ENCODE assay signal across 1 cellular context in the genomic region with DNA sequence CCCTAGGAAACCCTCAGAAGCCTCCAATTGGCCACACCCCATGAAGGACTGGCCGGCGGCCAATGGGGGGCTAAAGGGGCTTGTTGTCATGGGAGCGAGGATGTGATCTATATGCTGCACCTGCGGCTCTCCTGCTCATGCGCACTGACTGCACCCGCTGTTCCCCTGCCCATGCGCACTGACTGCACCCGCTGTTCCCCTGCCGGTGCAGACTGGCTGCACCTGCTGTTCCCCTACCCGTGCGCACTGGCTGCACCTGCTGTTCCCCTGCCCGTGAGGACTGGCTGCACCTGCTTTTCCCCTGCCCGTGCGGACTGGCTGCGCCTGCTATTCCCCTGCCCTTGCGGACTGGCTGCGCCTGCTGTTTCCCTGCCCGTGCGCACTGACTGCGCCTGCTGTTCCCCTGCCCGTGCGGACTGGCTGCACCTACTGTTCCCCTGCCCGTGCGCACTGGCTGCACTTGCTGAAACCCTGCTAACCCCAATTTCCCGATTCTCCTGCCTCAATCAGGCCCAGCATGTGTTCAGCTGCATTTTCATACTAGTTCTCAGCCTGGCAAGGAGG.
TF ChIP-seq lines count a peak whose summit lies in the region.

No MANE protein-coding gene starts in this region.

TF ChIP-seq in GM12878, 131 proteins besides CTCF, POLR2A, EP300 and RAD21 (continued from another document):
- TF ChIP-seq, protein P1, sequence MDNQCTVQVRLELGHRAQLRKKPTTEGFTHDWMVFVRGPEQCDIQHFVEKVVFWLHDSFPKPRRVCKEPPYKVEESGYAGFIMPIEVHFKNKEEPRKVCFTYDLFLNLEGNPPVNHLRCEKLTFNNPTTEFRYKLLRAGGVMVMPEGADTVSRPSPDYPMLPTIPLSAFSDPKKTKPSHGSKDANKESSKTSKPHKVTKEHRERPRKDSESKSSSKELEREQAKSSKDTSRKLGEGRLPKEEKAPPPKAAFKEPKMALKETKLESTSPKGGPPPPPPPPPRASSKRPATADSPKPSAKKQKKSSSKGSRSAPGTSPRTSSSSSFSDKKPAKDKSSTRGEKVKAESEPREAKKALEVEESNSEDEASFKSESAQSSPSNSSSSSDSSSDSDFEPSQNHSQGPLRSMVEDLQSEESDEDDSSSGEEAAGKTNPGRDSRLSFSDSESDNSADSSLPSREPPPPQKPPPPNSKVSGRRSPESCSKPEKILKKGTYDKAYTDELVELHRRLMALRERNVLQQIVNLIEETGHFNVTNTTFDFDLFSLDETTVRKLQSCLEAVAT (IDR thresholded peaks at IDR 0.05) = no peak
- TF ChIP-seq MTA2 (IDR thresholded peaks at IDR 0.05; ENCODE audit: low read depth) (no peak), IRF4 (IDR thresholded peaks at IDR 0.05; ENCODE audit: low read depth, low read length) (no peak), ZNF207 (IDR thresholded peaks at IDR 0.05; ENCODE audit: borderline replicate concordance) (no peak), RB1 (IDR thresholded peaks at IDR 0.05; ENCODE audit: borderline replicate concordance) (no peak), BHLHE40 (IDR thresholded peaks at IDR 0.05; ENCODE audit: borderline replicate concordance in 1 of 2, low read depth in 2 of 2, low read length in 1 of 2) (peak; percentile 50 to 67; a peak in 1 of 4 replicates), PML (IDR thresholded peaks at IDR 0.05; ENCODE audit: low read length) (no peak), ZBED1 (IDR thresholded peaks at IDR 0.05; ENCODE audit: borderline replicate concordance) (no peak), NR2C2 (IDR thresholded peaks at IDR 0.05; ENCODE audit: borderline replicate concordance, control insufficient read depth, insufficient read length, low read depth) (no peak), NRF1 (conservative IDR thresholded peaks at IDR 0.05; ENCODE audit: low read depth, low read length) (peak; percentile 68), TARDBP (IDR thresholded peaks at IDR 0.05; ENCODE audit: borderline replicate concordance) (no peak), IKZF1 (conservative IDR thresholded peaks at IDR 0.05) (peak; percentile 80), TCF3 (IDR thresholded peaks at IDR 0.05; ENCODE audit: borderline replicate concordance, insufficient read depth, low read depth, low read length) (peak; percentile 97)
- TF ChIP-seq, protein P2, sequence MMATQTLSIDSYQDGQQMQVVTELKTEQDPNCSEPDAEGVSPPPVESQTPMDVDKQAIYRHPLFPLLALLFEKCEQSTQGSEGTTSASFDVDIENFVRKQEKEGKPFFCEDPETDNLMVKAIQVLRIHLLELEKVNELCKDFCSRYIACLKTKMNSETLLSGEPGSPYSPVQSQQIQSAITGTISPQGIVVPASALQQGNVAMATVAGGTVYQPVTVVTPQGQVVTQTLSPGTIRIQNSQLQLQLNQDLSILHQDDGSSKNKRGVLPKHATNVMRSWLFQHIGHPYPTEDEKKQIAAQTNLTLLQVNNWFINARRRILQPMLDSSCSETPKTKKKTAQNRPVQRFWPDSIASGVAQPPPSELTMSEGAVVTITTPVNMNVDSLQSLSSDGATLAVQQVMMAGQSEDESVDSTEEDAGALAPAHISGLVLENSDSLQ (IDR thresholded peaks at IDR 0.05) = peak; percentile 93
- TF ChIP-seq, protein P3, sequence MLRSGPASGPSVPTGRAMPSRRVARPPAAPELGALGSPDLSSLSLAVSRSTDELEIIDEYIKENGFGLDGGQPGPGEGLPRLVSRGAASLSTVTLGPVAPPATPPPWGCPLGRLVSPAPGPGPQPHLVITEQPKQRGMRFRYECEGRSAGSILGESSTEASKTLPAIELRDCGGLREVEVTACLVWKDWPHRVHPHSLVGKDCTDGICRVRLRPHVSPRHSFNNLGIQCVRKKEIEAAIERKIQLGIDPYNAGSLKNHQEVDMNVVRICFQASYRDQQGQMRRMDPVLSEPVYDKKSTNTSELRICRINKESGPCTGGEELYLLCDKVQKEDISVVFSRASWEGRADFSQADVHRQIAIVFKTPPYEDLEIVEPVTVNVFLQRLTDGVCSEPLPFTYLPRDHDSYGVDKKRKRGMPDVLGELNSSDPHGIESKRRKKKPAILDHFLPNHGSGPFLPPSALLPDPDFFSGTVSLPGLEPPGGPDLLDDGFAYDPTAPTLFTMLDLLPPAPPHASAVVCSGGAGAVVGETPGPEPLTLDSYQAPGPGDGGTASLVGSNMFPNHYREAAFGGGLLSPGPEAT (IDR thresholded peaks at IDR 0.05; ENCODE audit: low read depth) = no peak
